Comparison of ENCODE assay signal across 13 cellular contexts in the genomic region with DNA sequence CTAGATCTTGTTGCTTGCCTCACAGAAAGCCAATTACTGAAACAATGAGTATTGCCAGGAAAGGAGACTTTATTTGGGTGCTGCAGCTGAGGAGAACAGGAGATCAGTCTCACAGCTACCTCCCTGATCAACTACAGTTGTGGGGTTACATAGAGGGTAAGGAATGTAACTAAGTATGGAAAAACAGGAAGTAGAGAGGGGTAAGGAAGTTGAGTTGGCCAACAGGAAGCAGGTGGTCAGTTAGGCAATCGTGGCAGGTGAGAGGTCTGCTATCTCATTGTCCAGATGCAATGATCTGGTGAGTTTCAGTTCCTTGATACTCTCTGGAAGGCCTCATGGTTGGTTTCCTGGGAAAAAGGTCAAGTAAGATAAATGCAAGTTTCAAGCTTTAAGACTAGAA.
DNase-seq lines count a peak whose midpoint lies in the region; ATAC-seq, FAIRE-seq and TF ChIP-seq lines count a peak whose summit lies in the region.
"Had no signal": no experiment of that assay in that cellular context is flagged by ENCODE, and none has a peak within 500 bp of the region (broad histone marks: within the 10 kb centered on the region; RNA-seq: fewer than 3 reads in every experiment).

No MANE protein-coding gene starts in this region.

- no peaks in the 10 kb centered on the region for H3K4me1 Mint-ChIP-seq in CD4-positive, alpha-beta memory T cell
- H3K4me1 Mint-ChIP-seq: nephron progenitor cell had no signal

- H3K36me3 ChIP-seq in HepG2 (replicated peaks in 1 of 2; ENCODE audit: control insufficient read depth in 1 of 2, insufficient read depth in 2 of 2, low read length in 2 of 2), result no peaks in the 10 kb centered on the region
- H3K36me3 ChIP-seq in CD4-positive, alpha-beta memory T cell (ENCODE audit: insufficient read depth, low read length), result no peaks in the 10 kb centered on the region

- POLR2A ChIA-PET in HepG2 (lab: Yijun Ruan, JAX), result no interaction called here
- POLR2A ChIA-PET in CD4-positive, alpha-beta memory T cell (lab: Charles Lee; ENCODE audit: partially characterized antibody), result no interaction called here

- H3K79me2 ChIP-seq in HepG2 (ENCODE audit: insufficient read depth, low read length), result no peaks in the 10 kb centered on the region

- ATAC-seq in HepG2 (no peak), HG03521 (IDR thresholded peaks at IDR 0.05; ENCODE audit: unreplicated experiment) (no peak)

- TF ChIP-seq POLR2A in HepG2 (IDR thresholded peaks at IDR 0.05; ENCODE audit: insufficient read depth in 1 of 2, low read depth in 2 of 2, low read length in 2 of 2), result no peak

- CTCF ChIA-PET in HepG2 (lab: Yijun Ruan, JAX; ENCODE audit: low intra/inter-chr PET ratio, low total read pairs), result no interaction called here
- CTCF ChIA-PET in CD4-positive, alpha-beta memory T cell (lab: Charles Lee; ENCODE audit: partially characterized antibody), result no interaction called here

- no peak overlapping the region for H3K4me3 ChIP-seq in HepG2 (replicated peaks in 1 of 3; ENCODE audit: insufficient read depth in 1 of 3, low read depth in 2 of 3, low read length in 3 of 3)
- no peak overlapping the region for H3K4me3 ChIP-seq in CD4-positive, alpha-beta memory T cell (ENCODE audit: low read length in 2 of 2)

- H4K20me1 ChIP-seq in HepG2 (ENCODE audit: insufficient read depth, low read length), result no peaks in the 10 kb centered on the region

- peak; percentile 67 to 81 for DNase-seq in AML-193 (lab: John Stamatoyannopoulos, UW)
- DNase-seq in Kasumi-1 (lab: John Stamatoyannopoulos, UW), result peak; percentile 89 to 90
- DNase-seq in UCSD-AML1 (lab: John Stamatoyannopoulos, UW; ENCODE audit: unreplicated experiment), result peak; percentile 59
- DNase-seq in HepG2 (ENCODE audit: low spot score), result no peak
- no peak for DNase-seq in activated CD8-positive, alpha-beta memory T cell treated with anti-CD3 and anti-CD28 coated beads, Interleukin-2, amount 50 U/mL, for 48 hours
- DNase-seq in cerebellar nuclear complex (lab: John Stamatoyannopoulos, UW), result no peak
- DNase-seq in CD4-positive, alpha-beta memory T cell, result no peak
- DNase-seq: H9; nephron progenitor cell; stimulated activated CD4-positive, alpha-beta T cell treated with anti-CD3 and anti-CD28 coated beads, Interleukin-12 subunit alpha, Interleukin-12 subunit beta, amount 100 ng/mL, for 4 hours; T-helper 9 cell had no signal

- no peaks in the 10 kb centered on the region for H3K27me3 Mint-ChIP-seq in CD4-positive, alpha-beta memory T cell

- peaks cover 0 to 19% (median 7%) of the 10 kb centered on the region in 8 donors for H3K9me3 Mint-ChIP-seq in CD4-positive, alpha-beta memory T cell

- no peaks in the 10 kb centered on the region for H3K9me3 ChIP-seq in HepG2 (ENCODE audit: low read length)
- H3K9me3 ChIP-seq in CD4-positive, alpha-beta memory T cell (ENCODE audit: control insufficient read depth in 1 of 2, low read length in 2 of 2), result no peaks in the 10 kb centered on the region

- intact Hi-C loops in HepG2 (cut with micrococcal nuclease; ENCODE audit: unreplicated experiment), result no loop called here
- intact Hi-C loops in CD4-positive, alpha-beta memory T cell (cut with micrococcal nuclease), result no loop called here

- no peak for TF ChIP-seq CTCF in HepG2 (CRISPR knock-in tag; IDR thresholded peaks at IDR 0.05)

- H3K4me1 ChIP-seq in HepG2 (ENCODE audit: insufficient read depth, low read length), result no peaks in the 10 kb centered on the region
- H3K4me1 ChIP-seq in CD4-positive, alpha-beta memory T cell (ENCODE audit: insufficient read depth, low read length), result no peaks in the 10 kb centered on the region

- WGBS in HepG2 (ENCODE audit: low lambda C conversion rate), result 4% methylated on average over 1 of the region's 1 CpG

- H3K36me3 Mint-ChIP-seq in CD4-positive, alpha-beta memory T cell, result no peaks in the 10 kb centered on the region

- no peak overlapping the region for H3K4me2 ChIP-seq in HepG2 (ENCODE audit: low read depth, low read length)

- H3K27me3 ChIP-seq in HepG2 (ENCODE audit: control insufficient read depth in 1 of 2, insufficient read depth in 2 of 2, low read length in 2 of 2), result no peaks in the 10 kb centered on the region
- H3K27me3 ChIP-seq in CD4-positive, alpha-beta memory T cell (ENCODE audit: insufficient read depth, low read length), result no peaks in the 10 kb centered on the region

- in situ Hi-C loops in HepG2 (cut with HindIII; ENCODE audit: extremely low pct_ligation_motif_present, low pct_unique_long_range_greater_than_20kb), result no loop called here

- no peak overlapping the region for H3K27ac ChIP-seq in HepG2 (ENCODE audit: extremely low read length, insufficient read depth, low read length)
- H3K27ac ChIP-seq in CD4-positive, alpha-beta memory T cell (ENCODE audit: low read depth, low read length), result no peak overlapping the region

- H3K4me3 Mint-ChIP-seq in CD4-positive, alpha-beta memory T cell, result no peak overlapping the region
- H3K4me3 Mint-ChIP-seq: H9, nephron progenitor cell had no signal

- TF ChIP-seq EP300 in HepG2 (IDR thresholded peaks at IDR 0.05; ENCODE audit: low read depth in 2 of 2, low read length in 2 of 2) (no peak), HepG2 (CRISPR knock-in tag; IDR thresholded peaks at IDR 0.05; ENCODE audit: borderline replicate concordance) (no peak)

- no peak overlapping the region for H2AFZ ChIP-seq in HepG2 (ENCODE audit: low read length)

- H3K27ac Mint-ChIP-seq in CD4-positive, alpha-beta memory T cell, result no peak overlapping the region
- H3K27ac Mint-ChIP-seq: H9, nephron progenitor cell had no signal

- no peak for TF ChIP-seq RAD21 in HepG2 (CRISPR knock-in tag; IDR thresholded peaks at IDR 0.05)

- no peak for FAIRE-seq in HepG2 (lab: Jason Lieb, UNC)
- FAIRE-seq: colon had no signal

- no TSS peak for BruUV-seq in HepG2 (replicated peaks; lab: Mats Ljungman, UMichigan)

- no peak overlapping the region for H3K9ac ChIP-seq in HepG2 (ENCODE audit: insufficient read depth, low read depth, low read length)

TF ChIP-seq in HepG2, 621 proteins besides CTCF, POLR2A, EP300 and RAD21:
- no peak for TF ChIP-seq GABPA (IDR thresholded peaks at IDR 0.05; ENCODE audit: low read depth, low read length)
- peak; percentile 44; the same call in 1 of the 2 replicates for TF ChIP-seq GABPA (CRISPR knock-in tag; IDR thresholded peaks at IDR 0.05; ENCODE audit: low read depth)
- TF ChIP-seq, protein P1, sequence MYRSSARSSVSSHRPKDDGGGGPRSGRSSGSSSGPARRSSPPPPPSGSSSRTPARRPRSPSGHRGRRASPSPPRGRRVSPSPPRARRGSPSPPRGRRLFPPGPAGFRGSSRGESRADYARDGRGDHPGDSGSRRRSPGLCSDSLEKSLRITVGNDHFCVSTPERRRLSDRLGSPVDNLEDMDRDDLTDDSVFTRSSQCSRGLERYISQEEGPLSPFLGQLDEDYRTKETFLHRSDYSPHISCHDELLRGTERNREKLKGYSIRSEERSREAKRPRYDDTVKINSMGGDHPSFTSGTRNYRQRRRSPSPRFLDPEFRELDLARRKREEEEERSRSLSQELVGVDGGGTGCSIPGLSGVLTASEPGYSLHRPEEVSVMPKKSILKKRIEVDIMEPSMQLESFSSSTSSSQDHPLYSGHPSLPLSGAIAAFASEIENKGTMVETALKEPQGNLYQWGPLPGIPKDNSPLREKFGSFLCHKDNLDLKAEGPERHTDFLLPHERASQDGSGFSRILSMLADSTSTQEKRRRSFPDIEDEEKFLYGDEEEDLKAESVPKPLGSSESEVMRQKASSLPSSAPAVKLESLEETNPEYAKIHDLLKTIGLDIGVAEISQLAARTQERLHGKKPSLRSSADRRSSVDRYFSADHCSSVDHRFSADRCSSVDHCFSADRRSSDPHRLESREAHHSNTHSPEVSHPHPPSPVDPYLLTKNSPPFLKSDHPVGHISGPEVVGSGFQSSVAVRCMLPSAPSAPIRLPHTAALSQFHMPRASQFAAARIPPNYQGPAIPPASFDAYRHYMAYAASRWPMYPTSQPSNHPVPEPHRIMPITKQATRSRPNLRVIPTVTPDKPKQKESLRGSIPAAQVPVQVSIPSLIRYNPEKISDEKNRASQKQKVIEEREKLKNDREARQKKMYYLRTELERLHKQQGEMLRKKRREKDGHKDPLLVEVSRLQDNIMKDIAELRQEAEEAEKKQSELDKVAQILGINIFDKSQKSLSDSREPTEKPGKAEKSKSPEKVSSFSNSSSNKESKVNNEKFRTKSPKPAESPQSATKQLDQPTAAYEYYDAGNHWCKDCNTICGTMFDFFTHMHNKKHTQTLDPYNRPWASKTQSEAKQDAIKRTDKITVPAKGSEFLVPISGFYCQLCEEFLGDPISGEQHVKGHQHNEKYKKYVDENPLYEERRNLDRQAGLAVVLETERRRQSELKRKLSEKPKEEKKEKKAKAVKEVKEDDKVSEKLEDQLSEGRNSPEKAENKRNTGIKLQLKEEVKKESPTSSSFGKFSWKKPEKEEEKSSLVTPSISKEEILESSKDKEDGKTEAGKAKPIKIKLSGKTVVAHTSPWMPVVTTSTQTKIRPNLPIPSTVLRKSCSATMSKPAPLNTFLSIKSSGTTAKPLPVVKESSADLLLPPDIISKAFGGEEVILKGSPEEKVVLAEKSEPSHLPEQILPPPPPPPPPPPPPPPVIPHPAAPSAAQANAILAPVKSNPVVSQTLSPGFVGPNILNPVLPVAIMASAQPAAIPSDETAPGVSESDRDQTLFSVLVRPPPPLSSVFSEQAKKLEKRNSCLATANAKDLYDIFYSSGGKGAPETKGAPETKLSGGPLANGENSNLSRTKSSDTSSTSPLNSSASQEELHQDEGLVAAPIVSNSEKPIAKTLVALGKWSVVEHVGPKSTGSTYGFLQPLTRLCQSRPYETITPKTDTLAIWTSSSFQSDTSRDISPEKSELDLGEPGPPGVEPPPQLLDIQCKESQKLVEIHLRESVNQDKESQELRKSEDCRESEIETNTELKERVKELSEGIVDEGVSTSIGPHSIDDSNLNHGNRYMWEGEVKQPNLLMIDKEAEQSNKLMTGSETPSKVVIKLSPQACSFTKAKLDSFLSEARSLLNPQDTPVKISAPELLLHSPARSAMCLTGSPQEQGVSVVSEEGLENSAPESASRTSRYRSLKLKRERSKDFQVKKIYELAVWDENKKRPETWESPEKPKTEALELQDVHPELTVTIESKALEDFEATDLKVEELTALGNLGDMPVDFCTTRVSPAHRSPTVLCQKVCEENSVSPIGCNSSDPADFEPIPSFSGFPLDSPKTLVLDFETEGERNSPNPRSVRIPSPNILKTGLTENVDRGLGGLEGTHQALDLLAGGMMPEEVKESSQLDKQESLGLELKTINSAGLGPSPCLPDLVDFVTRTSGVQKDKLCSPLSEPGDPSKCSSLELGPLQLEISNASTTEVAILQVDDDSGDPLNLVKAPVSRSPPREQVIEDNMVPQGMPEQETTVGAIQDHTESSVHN (CRISPR knock-in tag; IDR thresholded peaks at IDR 0.05), result no peak
- no peak for TF ChIP-seq SRF (IDR thresholded peaks at IDR 0.05; ENCODE audit: low read depth, low read length)
- no peak for TF ChIP-seq BRCA1 (CRISPR knock-in tag; IDR thresholded peaks at IDR 0.05)
- TF ChIP-seq SNRNP70 (IDR thresholded peaks at IDR 0.05; ENCODE audit: low read depth, low read length), result no peak
- TF ChIP-seq ZSCAN12 (CRISPR knock-in tag; IDR thresholded peaks at IDR 0.05), result no peak
- TF ChIP-seq RELA (CRISPR knock-in tag; IDR thresholded peaks at IDR 0.05), result no peak
TF ChIP-seq in HepG2: peak in this region for 1.

Comparison
In these comparisons a context has a peak if more than half of its experiments do, and no peak if none do; other contexts are left out.
1. DNase-seq: peak in AML-193 (2 of 2), Kasumi-1 (2 of 2) and UCSD-AML1 (single experiment); none in HepG2 (single experiment), activated CD8-positive, alpha-beta memory T cell treated with anti-CD3 and anti-CD28 coated beads, Interleukin-2, amount 50 U/mL, for 48 hours (single experiment), cerebellar nuclear complex (0 of 2) and CD4-positive, alpha-beta memory T cell (0 of 5).